8 cellular contexts compared by ENCODE assay signal in the genomic region with DNA sequence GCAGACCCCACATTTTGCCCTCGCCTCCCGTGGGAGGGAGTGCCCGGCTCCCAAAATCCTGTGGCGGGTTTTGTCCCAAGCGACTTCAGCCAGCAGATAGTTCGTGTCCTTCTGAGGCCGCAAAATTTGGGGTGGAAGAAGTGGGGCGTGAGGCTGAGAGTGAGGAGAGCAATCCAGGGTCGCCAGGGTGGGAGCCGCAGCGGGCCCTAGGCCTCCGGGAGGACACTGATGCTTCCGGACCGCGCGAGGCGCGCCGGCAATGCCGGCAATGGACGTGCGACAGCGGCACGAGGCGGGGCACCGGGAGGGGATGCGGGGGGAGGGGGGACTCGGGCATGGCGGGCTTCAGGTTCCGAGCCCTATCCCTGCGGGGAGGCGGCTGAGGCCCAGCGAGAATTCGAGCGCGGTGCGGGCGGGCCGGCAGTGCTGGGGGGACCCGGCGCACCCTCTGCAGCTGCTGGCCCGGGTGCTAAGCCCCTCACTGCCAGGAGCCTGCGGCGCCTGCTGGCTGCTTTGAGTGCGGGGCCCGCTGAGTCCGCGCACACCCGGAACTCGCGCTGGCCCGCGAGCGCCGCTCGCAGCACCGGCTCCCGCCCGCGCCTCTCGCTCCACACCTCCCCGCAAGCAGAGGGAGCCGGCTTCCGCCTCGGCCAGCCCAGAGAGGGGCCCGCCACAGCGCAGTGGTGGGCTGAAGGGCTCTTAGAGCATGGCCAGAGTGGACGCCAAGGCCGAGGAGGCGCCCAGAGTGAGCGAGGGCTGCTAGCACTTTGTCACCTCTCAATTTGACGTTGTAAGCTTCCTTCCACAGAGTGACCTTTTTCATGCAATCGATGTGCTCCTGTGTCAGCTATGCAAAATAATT.
DNase-seq lines count a peak whose midpoint lies in the region; ATAC-seq and TF ChIP-seq lines count a peak whose summit lies in the region.

No MANE protein-coding gene starts in this region.

- POLR2A ChIA-PET in CD8-positive, alpha-beta T cell (lab: Charles Lee), result interaction anchor here (0.6 to 1.3 kb wide), 3 partner anchors 9 to 678 kb away, joined by 3 to 7 read pairs (median 4); no protein-coding TSS in a partner anchor

- peak overlapping the region; percentile 94 for H3K27ac Mint-ChIP-seq in CD8-positive, alpha-beta T cell
- H3K27ac Mint-ChIP-seq in nephron, result peak overlapping the region; percentile 82 to 91 (median 87)

- H3K9me3 ChIP-seq in CD8-positive, alpha-beta T cell (ENCODE audit: low read length), result no peaks in the 10 kb centered on the region

- H3K36me3 ChIP-seq in CD8-positive, alpha-beta T cell (ENCODE audit: insufficient read depth, low read length), result no peaks in the 10 kb centered on the region

- H3K4me1 ChIP-seq in CD8-positive, alpha-beta T cell (ENCODE audit: insufficient read depth, low read length), result peaks cover 12% of the 10 kb centered on the region

- H3K4me3 Mint-ChIP-seq in CD8-positive, alpha-beta T cell, result peak overlapping the region; percentile 96
- H3K4me3 Mint-ChIP-seq in nephron, result peak overlapping the region; percentile 97 to 100 (median 98)

- no peaks in the 10 kb centered on the region for H3K9me3 Mint-ChIP-seq in CD8-positive, alpha-beta T cell
- H3K9me3 Mint-ChIP-seq in nephron, result peaks cover 6% of the 10 kb centered on the region

- TF ChIP-seq CTCF in CD8-positive, alpha-beta T cell (IDR thresholded peaks at IDR 0.05), result peak; percentile 95
- TF ChIP-seq CTCF in nephron (IDR thresholded peaks at IDR 0.05; ENCODE audit: unreplicated experiment in 3 of 3), result peak in 2 of 3 experiments; percentile 20 to 93

- H3K36me3 Mint-ChIP-seq in CD8-positive, alpha-beta T cell, result peaks cover 3% of the 10 kb centered on the region
- H3K36me3 Mint-ChIP-seq in nephron (ENCODE audit: low read depth), result no peaks in the 10 kb centered on the region

- DNase-seq in CD8-positive, alpha-beta T cell, result peak; percentile 53 to 88 (median 72)
- DNase-seq in RKO (ENCODE audit: low spot score), result peak; percentile 66
- peak; percentile 45 for DNase-seq in activated T-helper 9 cell treated with anti-CD3 and anti-CD28 coated beads, Interleukin-2, amount 50 U/mL, for 16 hours (ENCODE audit: low read depth)
- DNase-seq in fibroblast of the conjunctiva (ENCODE audit: low read depth), result peak; percentile 24
- peak; percentile 84 for DNase-seq in stimulated activated naive CD8-positive, alpha-beta T cell treated with anti-CD3 and anti-CD28 coated beads, Interleukin-15, Interleukin-2, amounts not matched to agents 100 U/mL and 50 U/mL, for 24 hours

- intact Hi-C loops in CD8-positive, alpha-beta T cell (cut with DNase I, micrococcal nuclease), result loop anchor here (1.0 to 10.0 kb wide), 9 partner anchors 14 to 850 kb away; a partner anchor contains a TSS

- CTCF ChIA-PET in CD8-positive, alpha-beta T cell (lab: Charles Lee), result interaction anchor here (0.6 to 11.3 kb wide), 21 partner anchors 9 to 854 kb away, joined by 3 to 173 read pairs (median 6); no protein-coding TSS in a partner anchor

- peak overlapping the region; percentile 94 for H3K4me3 ChIP-seq in CD8-positive, alpha-beta T cell (ENCODE audit: low read depth, low read length)

- ATAC-seq in CD8-positive, alpha-beta T cell, result peak; percentile 81
- ATAC-seq in GM19438 (IDR thresholded peaks at IDR 0.05; ENCODE audit: low read depth, unreplicated experiment) (peak; percentile 74), HG03520 (IDR thresholded peaks at IDR 0.05; ENCODE audit: unreplicated experiment) (peak; percentile 52)
- peak; percentile 84 for ATAC-seq in stimulated activated naive CD8-positive, alpha-beta T cell treated with anti-CD3 and anti-CD28 coated beads, Interleukin-15, Interleukin-2, amounts not matched to agents 100 U/mL and 50 U/mL, for 24 hours

- H3K27ac ChIP-seq in CD8-positive, alpha-beta T cell (ENCODE audit: low read depth, low read length), result peak overlapping the region; percentile 67

- no peaks in the 10 kb centered on the region for H3K27me3 ChIP-seq in CD8-positive, alpha-beta T cell (ENCODE audit: insufficient read depth, low read length)

- H3K27me3 Mint-ChIP-seq in CD8-positive, alpha-beta T cell (ENCODE audit: low read depth), result peaks cover 2% of the 10 kb centered on the region
- peaks cover 11% of the 10 kb centered on the region for H3K27me3 Mint-ChIP-seq in nephron (ENCODE audit: low read depth)

- peaks cover 26% of the 10 kb centered on the region for H3K4me1 Mint-ChIP-seq in CD8-positive, alpha-beta T cell (ENCODE audit: low read depth)
- peaks cover 5% of the 10 kb centered on the region for H3K4me1 Mint-ChIP-seq in nephron

Comparison
In these comparisons a context has a peak if more than half of its experiments do, and no peak if none do; other contexts are left out.
1. Peak in every context shown above with its lines: DNase-seq, ATAC-seq, H3K4me3 ChIP-seq and H3K27ac ChIP-seq.
2. DNase-seq: peak in every context shown above with its lines; median percentile 84 in stimulated activated naive CD8-positive, alpha-beta T cell treated with anti-CD3 and anti-CD28 coated beads, Interleukin-15, Interleukin-2, amounts not matched to agents 100 U/mL and 50 U/mL, for 24 hours; 72 in CD8-positive, alpha-beta T cell; 66 in RKO; 45 in activated T-helper 9 cell treated with anti-CD3 and anti-CD28 coated beads, Interleukin-2, amount 50 U/mL, for 16 hours; 24 in fibroblast of the conjunctiva.